12 cellular contexts compared by ENCODE assay signal in genomic region chr10:71378341-71379117, GRCh38. TPM values are rescaled to one million over a fixed set of nuclear protein-coding genes. Genes with fewer than 3 reads are reported as not detected.
DNase-seq lines count a peak whose midpoint lies in the region; TF ChIP-seq lines count a peak whose summit lies in the region.
"Had no signal": no experiment of that assay in that cellular context is flagged by ENCODE, and none has a peak within 500 bp of the region (broad histone marks: within the 10 kb centered on the region; RNA-seq: fewer than 3 reads in every experiment).

No MANE protein-coding gene starts in this region.

- H3K4me1 Mint-ChIP-seq in type B pancreatic cell (ENCODE audit: unreplicated experiment): peaks cover 9% of the 10 kb centered on the region

- peak overlapping the region; percentile 13 for H3K4me3 Mint-ChIP-seq in type B pancreatic cell

- no peak for TF ChIP-seq CTCF in type B pancreatic cell (conservative IDR thresholded peaks at IDR 0.05)
- TF ChIP-seq CTCF in RWPE1 (conservative IDR thresholded peaks at IDR 0.05; ENCODE audit: low read depth): no peak

- CTCF ChIA-PET in RWPE1 (lab: Yijun Ruan, JAX): interaction anchor here (0.6 to 2.5 kb wide), 5 partner anchors 16 to 402 kb away, joined by 3 to 18 read pairs (median 3); partner anchors contain the start of gene SLC29A3

- intact Hi-C loops in head of caudate nucleus (cut with DNase I): loop anchor here (5.0 kb wide), 1 partner anchor 334 kb away; no protein-coding TSS in a partner anchor

- H3K27ac ChIP-seq in RWPE1: no peak overlapping the region

- H3K27ac Mint-ChIP-seq in type B pancreatic cell: peak overlapping the region; percentile 29
- H3K27ac Mint-ChIP-seq: activated CD4-positive, alpha-beta T cell treated with anti-CD3 and anti-CD28 coated beads for 36 hours had no signal

- H3K27me3 Mint-ChIP-seq in type B pancreatic cell: peaks cover 7% of the 10 kb centered on the region
- H3K27me3 Mint-ChIP-seq: activated CD4-positive, alpha-beta T cell treated with anti-CD3 and anti-CD28 coated beads for 36 hours; central memory CD8-positive, alpha-beta T cell had no signal

- no peaks in the 10 kb centered on the region for H3K36me3 Mint-ChIP-seq in type B pancreatic cell
- H3K36me3 Mint-ChIP-seq: natural killer cell had no signal

- H3K9me3 Mint-ChIP-seq in type B pancreatic cell: peaks cover 5% of the 10 kb centered on the region
- H3K9me3 Mint-ChIP-seq: central memory CD8-positive, alpha-beta T cell; natural killer cell had no signal

- POLR2A ChIA-PET in RWPE1 (lab: Yijun Ruan, JAX; ENCODE audit: low non-redundant PET): no interaction called here

- DNase-seq in HT-29 (ENCODE audit: low spot score) (peak; percentile 54), SIG-M5 (lab: John Stamatoyannopoulos, UW) (peak; percentile 14), germinal center (ENCODE audit: low spot score) (peak; percentile 30), type B pancreatic cell (ENCODE audit: extremely low spot score, unreplicated experiment) (no peak), NCI-H774 (lab: John Stamatoyannopoulos, UW) (no peak), RWPE1 (ENCODE audit: low spot score) (no peak), head of caudate nucleus (no peak)
- DNase-seq: activated CD4-positive, alpha-beta T cell treated with anti-CD3 and anti-CD28 coated beads for 36 hours; activated naive CD4-positive, alpha-beta T cell treated with Interleukin-2 at 50 U/mL for 16 hours; natural killer cell; Right ventricle myocardium superior had no signal

RNA-seq across cellular contexts. Expression of gene CDH23, which starts 18.2 kb away (rescaled TPM):
- total RNA-seq in HT-29 (2014; rRNA removed; shearing (Covaris generic)): 0.05 and 0.63 TPM in 2 replicates
- total RNA-seq in type B pancreatic cell (ENCODE audit: low replicate concordance): 7.4 and 9.4 TPM in 2 replicates

RNA-seq across cellular contexts. Expression of gene SLC29A3, which starts 59.5 kb away (rescaled TPM):
- total RNA-seq in HT-29 (2014; rRNA removed; shearing (Covaris generic)): 4.1 and 4.4 TPM in 2 replicates
- total RNA-seq in type B pancreatic cell (ENCODE audit: low replicate concordance): 8.8 and 11.1 TPM in 2 replicates

Comparison
In these comparisons a context has a peak if more than half of its experiments do, and no peak if none do; other contexts are left out.
1. DNase-seq: peak in HT-29 (single experiment), SIG-M5 (single experiment) and germinal center (single experiment); none in type B pancreatic cell (single experiment), NCI-H774 (single experiment), RWPE1 (single experiment) and head of caudate nucleus (0 of 42).